Comparison of ENCODE assay signal across 15 cellular contexts in the genomic region with DNA sequence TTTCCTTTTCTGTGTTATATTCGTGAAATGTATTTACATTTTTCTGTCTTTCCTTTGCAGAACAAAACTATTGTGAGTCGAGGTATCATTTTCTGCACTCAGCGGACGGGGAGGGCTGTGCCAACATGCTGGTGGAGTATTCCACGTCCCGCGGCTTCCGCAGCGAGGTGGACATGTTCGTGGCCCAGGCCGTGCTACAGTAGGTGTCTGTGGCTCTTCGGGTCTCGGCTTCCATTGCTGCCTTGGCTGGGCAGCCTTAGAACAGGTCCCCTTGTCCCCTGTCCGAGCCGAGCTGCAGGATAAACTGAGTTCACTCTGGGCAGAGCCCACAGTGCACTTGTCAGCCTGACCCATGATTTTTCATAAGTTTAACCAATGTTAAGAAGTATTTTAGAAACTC. TPM values are rescaled to one million over a fixed set of nuclear protein-coding genes. Genes with fewer than 3 reads are reported as not detected.
DNase-seq lines count a peak whose midpoint lies in the region; ATAC-seq and TF ChIP-seq lines count a peak whose summit lies in the region.
"Had no signal": no experiment of that assay in that cellular context is flagged by ENCODE, and none has a peak within 500 bp of the region (broad histone marks: within the 10 kb centered on the region; RNA-seq: fewer than 3 reads in every experiment).

No MANE protein-coding gene starts in this region.

- ATAC-seq in GM23338: no peak
- no peak for ATAC-seq in activated B cell treated with CpG ODN at 0.5 μM for 24 hours (ENCODE audit: low read depth)
- ATAC-seq in mucosa of descending colon: no peak
- ATAC-seq: GM12878 had no signal

- H4K12ac ChIP-seq in trophoblast cell (ENCODE audit: low read depth, low read length): no peak overlapping the region

- H3K4me1 ChIP-seq in mammary epithelial cell (ENCODE audit: insufficient read depth, low read length) (no peaks in the 10 kb centered on the region), GM23338 (ENCODE audit: insufficient read depth) (no peaks in the 10 kb centered on the region), mucosa of descending colon (ENCODE audit: low read depth) (no peaks in the 10 kb centered on the region), trophoblast cell (ENCODE audit: control insufficient read depth in 1 of 2, insufficient read depth in 2 of 2, low read length in 2 of 2) (peaks cover 5 to 11% of the 10 kb centered on the region in 2 experiments), esophagus squamous epithelium (peaks cover 0 to 13% (median 9%) of the 10 kb centered on the region in 3 donors)
- H3K4me1 ChIP-seq: HAP-1 had no signal

- H2AFZ ChIP-seq in mammary epithelial cell (ENCODE audit: low read depth, low read length): no peak overlapping the region
- no peak overlapping the region for H2AFZ ChIP-seq in GM23338
- H2AFZ ChIP-seq in trophoblast cell (ENCODE audit: insufficient read depth, low read length, poor library complexity): no peak overlapping the region

- H3K9me3 Mint-ChIP-seq in MCF 10A (ENCODE audit: unreplicated experiment): no peaks in the 10 kb centered on the region
- no peaks in the 10 kb centered on the region; the same call in 2 of the 3 replicates for H3K9me3 Mint-ChIP-seq in GM23338
- H3K9me3 Mint-ChIP-seq in activated B cell treated with CpG ODN at 0.5 μM for 24 hours: no peaks in the 10 kb centered on the region
- H3K9me3 Mint-ChIP-seq: CD4-positive, CD25-positive, alpha-beta regulatory T cell had no signal

- H3K36me3 ChIP-seq in mammary epithelial cell (ENCODE audit: insufficient read depth, low read length) (no peaks in the 10 kb centered on the region), GM23338 (ENCODE audit: insufficient read depth) (0 out of 2 replicates have a peak, but pooled peaks cover 6% of the 10 kb centered on the region), mucosa of descending colon (ENCODE audit: low read depth) (peaks cover 12% of the 10 kb centered on the region), trophoblast cell (ENCODE audit: control insufficient read depth in 1 of 2, insufficient read depth in 2 of 2, low read length in 2 of 2) (peaks cover 93 to 95% of the 10 kb centered on the region in 2 experiments), esophagus squamous epithelium (peaks cover 58 to 93% (median 59%) of the 10 kb centered on the region in 3 donors)

- POLR2A ChIA-PET in MCF 10A (lab: Yijun Ruan, JAX) (no interaction called here), activated B cell treated with CpG ODN at 0.5 μM for 24 hours (lab: Charles Lee) (no interaction called here)

- H3K27ac Mint-ChIP-seq in MCF 10A (ENCODE audit: low read depth, unreplicated experiment): peak overlapping the region; percentile 54
- H3K27ac Mint-ChIP-seq in GM23338: 0 out of 2 replicates have a peak overlapping the region, but pooled peaks have one; percentile 40
- H3K27ac Mint-ChIP-seq in activated B cell treated with CpG ODN at 0.5 μM for 24 hours: peak overlapping the region; percentile 18
- H3K27ac Mint-ChIP-seq: CD4-positive, CD25-positive, alpha-beta regulatory T cell had no signal

- H3K4me3 Mint-ChIP-seq in MCF 10A (ENCODE audit: unreplicated experiment): no peak overlapping the region
- H3K4me3 Mint-ChIP-seq in GM23338: no peak overlapping the region
- no peak overlapping the region for H3K4me3 Mint-ChIP-seq in activated B cell treated with CpG ODN at 0.5 μM for 24 hours
- H3K4me3 Mint-ChIP-seq: CD4-positive, CD25-positive, alpha-beta regulatory T cell had no signal

- in situ Hi-C loops in mammary epithelial cell (cut with MboI; ENCODE audit: low sequenced_read_pairs in 2 of 2): no loop called here

- 90% methylated on average over 10 of the region's 15 CpGs for WGBS in mammary epithelial cell (ENCODE audit: low coverage, missing lambda C conversion rate)
- WGBS in trophoblast cell (ENCODE audit: extremely low coverage, insufficient coverage, insufficient read length): no CpG with 5 or more reads among the region's 15 CpGs
- 88 to 96% methylated on average over 15 of the region's 15 CpGs for WGBS in esophagus squamous epithelium, 2 donors

- TF ChIP-seq CTCF in MCF 10A (IDR thresholded peaks at IDR 0.05; ENCODE audit: unreplicated experiment) (no peak), mammary epithelial cell (conservative IDR thresholded peaks at IDR 0.05 in 1 of 2, IDR thresholded peaks at IDR 0.05 in 1 of 2; ENCODE audit: extremely low read depth in 1 of 2, insufficient read depth in 1 of 2, low read depth in 1 of 2, low read length in 2 of 2) (no peak), GM23338 (conservative IDR thresholded peaks at IDR 0.05; ENCODE audit: low read depth in 2 of 2) (no peak), activated B cell treated with CpG ODN at 0.5 μM for 24 hours (IDR thresholded peaks at IDR 0.05) (no peak), mucosa of descending colon (IDR thresholded peaks at IDR 0.05) (no peak), esophagus squamous epithelium (IDR thresholded peaks at IDR 0.05) (no peak)

- H2BK5ac ChIP-seq in trophoblast cell (ENCODE audit: low read depth, low read length, poor library complexity): no peak overlapping the region

- intact Hi-C loops in MCF 10A (cut with micrococcal nuclease): no loop called here
- intact Hi-C loops in mammary epithelial cell (cut with micrococcal nuclease): no loop called here
- intact Hi-C loops in activated B cell treated with CpG ODN at 0.5 μM for 24 hours (cut with micrococcal nuclease): no loop called here
- intact Hi-C loops in mucosa of descending colon (cut with DNase I, micrococcal nuclease): no loop called here
- intact Hi-C loops in esophagus squamous epithelium (cut with DNase I): no loop called here

- H3K27me3 ChIP-seq in mammary epithelial cell (ENCODE audit: insufficient read depth, low read length) (no peaks in the 10 kb centered on the region), GM23338 (ENCODE audit: insufficient read depth) (no peaks in the 10 kb centered on the region), trophoblast cell (ENCODE audit: insufficient read depth, low read length) (no peaks in the 10 kb centered on the region), esophagus squamous epithelium (no peaks in the 10 kb centered on the region)
- H3K27me3 ChIP-seq: BLaER1 treated with 17β-estradiol and CSF1 and Interleukin-3, amounts not matched to agents 10 nM and 100 nM had no signal

- H4K8ac ChIP-seq in trophoblast cell (ENCODE audit: low read depth, low read length): no peak overlapping the region

- H3K27ac ChIP-seq in mammary epithelial cell (ENCODE audit: insufficient read depth, low read depth, low read length) (no peak overlapping the region), GM23338 (ENCODE audit: low read depth) (no peak overlapping the region), trophoblast cell (ENCODE audit: low read depth, low read length) (no peak overlapping the region), esophagus squamous epithelium (no peak overlapping the region)
- H3K27ac ChIP-seq: BLaER1 treated with 17β-estradiol and CSF1 and Interleukin-3, amounts not matched to agents 10 nM and 100 nM had no signal

- H4K20me1 ChIP-seq in mammary epithelial cell (ENCODE audit: insufficient read depth, low read length) (no peaks in the 10 kb centered on the region), GM23338 (replicated peaks; ENCODE audit: insufficient read depth) (no peaks in the 10 kb centered on the region; the same call in 1 of the 2 replicates)

- no peak overlapping the region for H2AK5ac ChIP-seq in trophoblast cell (ENCODE audit: low read length)

- H3K36me3 Mint-ChIP-seq in MCF 10A (ENCODE audit: insufficient read depth, unreplicated experiment) (peaks cover 62% of the 10 kb centered on the region), GM23338 (ENCODE audit: low read depth) (peaks cover 72% of the 10 kb centered on the region), activated B cell treated with CpG ODN at 0.5 μM for 24 hours (ENCODE audit: low read depth) (peaks cover 83% of the 10 kb centered on the region)

- no peaks in the 10 kb centered on the region for H3K79me1 ChIP-seq in trophoblast cell (ENCODE audit: low read length)

- H3K4me1 Mint-ChIP-seq in MCF 10A (ENCODE audit: insufficient read depth, unreplicated experiment) (peaks cover 6% of the 10 kb centered on the region), GM23338 (no peaks in the 10 kb centered on the region), activated B cell treated with CpG ODN at 0.5 μM for 24 hours (no peaks in the 10 kb centered on the region)

- BruUV-seq in MCF 10A (replicated peaks; lab: Mats Ljungman, UMichigan) (no TSS peak), mammary epithelial cell (replicated peaks; lab: Mats Ljungman, UMichigan) (no TSS peak)

- no peak for DNase-seq in MCF 10A (ENCODE audit: unreplicated experiment)
- DNase-seq in mammary epithelial cell: no peak
- no peak for DNase-seq in GM23338 (ENCODE audit: low spot score)
- DNase-seq in activated B cell treated with CpG ODN at 0.5 μM for 24 hours: no peak
- peak in 2 of 3 donors; percentile 19 to 42 for DNase-seq in mucosa of descending colon
- no peak for DNase-seq in trophoblast cell
- no peak for DNase-seq in esophagus squamous epithelium (lab: John Stamatoyannopoulos, UW)
- DNase-seq in Kasumi-1 (lab: John Stamatoyannopoulos, UW): no peak
- DNase-seq: ACHN; CD4-positive, CD25-positive, alpha-beta regulatory T cell; DMS 273 treated with DMSO at 0.1 percent for 48 hours; GOT3 had no signal

- H3K9me3 ChIP-seq in mammary epithelial cell (replicated peaks; ENCODE audit: insufficient read depth, low read length): no peaks in the 10 kb centered on the region
- no peaks in the 10 kb centered on the region for H3K9me3 ChIP-seq in mucosa of descending colon
- no peaks in the 10 kb centered on the region for H3K9me3 ChIP-seq in trophoblast cell (ENCODE audit: insufficient read depth, low read depth, low read length)
- no peaks in the 10 kb centered on the region for H3K9me3 ChIP-seq in esophagus squamous epithelium
- H3K9me3 ChIP-seq: BLaER1 treated with 17β-estradiol and CSF1 and Interleukin-3, amounts not matched to agents 10 nM and 100 nM; HAP-1 had no signal

- no peak overlapping the region for H2BK12ac ChIP-seq in trophoblast cell (ENCODE audit: low read length)

- no peak overlapping the region for H3K23ac ChIP-seq in trophoblast cell (ENCODE audit: low read length)

- H3K27me3 Mint-ChIP-seq in MCF 10A (ENCODE audit: insufficient read depth, unreplicated experiment) (no peaks in the 10 kb centered on the region), GM23338 (ENCODE audit: insufficient read depth, low read depth, poor library complexity) (no peaks in the 10 kb centered on the region), activated B cell treated with CpG ODN at 0.5 μM for 24 hours (no peaks in the 10 kb centered on the region)
- H3K27me3 Mint-ChIP-seq: CD4-positive, CD25-positive, alpha-beta regulatory T cell had no signal

- dilution Hi-C loops in mammary epithelial cell (cut with HindIII; ENCODE audit: low sequenced_read_pairs): loop anchor here (5.0 to 10.0 kb wide), 6 partner anchors 71 to 394 kb away; a partner anchor contains a TSS

- H3K4me3 ChIP-seq in mammary epithelial cell (replicated peaks in 1 of 3; ENCODE audit: insufficient read depth in 1 of 3, low read depth in 2 of 3, low read length in 3 of 3) (no peak overlapping the region), GM23338 (no peak overlapping the region), mucosa of descending colon (no peak overlapping the region), trophoblast cell (ENCODE audit: low read depth, low read length) (no peak overlapping the region), esophagus squamous epithelium (no peak overlapping the region)
- H3K4me3 ChIP-seq: BLaER1 treated with 17β-estradiol and CSF1 and Interleukin-3, amounts not matched to agents 10 nM and 100 nM; GM12878; HAP-1 had no signal

- TF ChIP-seq POLR2A in esophagus squamous epithelium (IDR thresholded peaks at IDR 0.05): no peak

- no peak overlapping the region for H3K4ac ChIP-seq in trophoblast cell (ENCODE audit: low read depth, low read length)

- no peaks in the 10 kb centered on the region for H3K9me2 ChIP-seq in GM23338 (ENCODE audit: insufficient read depth)

- H3K9ac ChIP-seq in mammary epithelial cell (ENCODE audit: insufficient read depth, low read length) (no peak overlapping the region), trophoblast cell (ENCODE audit: low read length) (no peak overlapping the region)
- H3K9ac ChIP-seq: BLaER1 treated with 17β-estradiol and CSF1 and Interleukin-3, amounts not matched to agents 10 nM and 100 nM had no signal

- H3K79me2 ChIP-seq in mammary epithelial cell (ENCODE audit: insufficient read depth, low read length) (peaks cover 33% of the 10 kb centered on the region), GM23338 (replicated peaks; ENCODE audit: insufficient read depth) (peaks cover 35% of the 10 kb centered on the region), trophoblast cell (ENCODE audit: control insufficient read depth, insufficient read depth, low read length, poor library complexity) (peaks cover 3% of the 10 kb centered on the region)

- H3K4me2 ChIP-seq in mammary epithelial cell (ENCODE audit: insufficient read depth, low read depth, low read length) (no peak overlapping the region), GM23338 (no peak overlapping the region), trophoblast cell (ENCODE audit: low read length) (no peak overlapping the region)
- H3K4me2 ChIP-seq: BLaER1 treated with 17β-estradiol and CSF1 and Interleukin-3, amounts not matched to agents 10 nM and 100 nM had no signal

- CTCF ChIA-PET in MCF 10A (lab: Yijun Ruan, JAX) (no interaction called here), mammary epithelial cell (lab: Charles Lee; ENCODE audit: low non-redundant PET) (no interaction called here), activated B cell treated with CpG ODN at 0.5 μM for 24 hours (lab: Charles Lee) (no interaction called here)

- H4K91ac ChIP-seq in trophoblast cell (ENCODE audit: low read depth, low read length): no peak overlapping the region

- H2BK120ac ChIP-seq in trophoblast cell (ENCODE audit: insufficient read depth, low read length, poor library complexity): no peak overlapping the region

- H3F3A ChIP-seq in GM23338 (replicated peaks; ENCODE audit: low read depth): no peaks in the 10 kb centered on the region

- H3K14ac ChIP-seq in trophoblast cell (ENCODE audit: low read length): no peak overlapping the region

- no peak overlapping the region for H3K18ac ChIP-seq in trophoblast cell (ENCODE audit: low read length)

RNA-seq across cellular contexts. Expression of a gene that starts 14.5 kb away (rescaled TPM):
- total RNA-seq in MCF 10A (2022): 32.6 and 43.9 TPM in 2 replicates
- 10 to 100 TPM; 26.0 to 40.8 TPM for total RNA-seq in mammary epithelial cell
- polyA plus RNA-seq in mammary epithelial cell: 28.5 TPM
- polyA minus RNA-seq in mammary epithelial cell: 24.8 TPM
- 55.0 and 79.1 TPM in 2 replicates for total RNA-seq in GM23338 (2014; rRNA removed; shearing (Covaris generic))
- polyA plus RNA-seq in GM23338 (2016; fragmentation: Nextera tagmentation; extraction: Ambion mirVana): 48.0 and 54.5 TPM in 2 replicates
- 40.5 and 41.4 TPM in 2 replicates for total RNA-seq in activated B cell treated with CpG ODN at 0.5 μM for 24 hours
- 10 to 100 TPM; 36.9 to 48.8 (median 48.2) TPM for total RNA-seq in mucosa of descending colon
- 81.6 and 84.3 TPM in 2 replicates for polyA plus RNA-seq in trophoblast cell (2013)
- total RNA-seq in esophagus squamous epithelium: 10 to 100 TPM; 22.3 to 29.6 (median 27.8) TPM

RNA-seq across cellular contexts. Expression of a gene that starts 58.6 kb away (rescaled TPM):
- total RNA-seq in MCF 10A (2022): 126 and 132 TPM in 2 replicates
- 100 to 1,000 TPM; 135 to 191 TPM for total RNA-seq in mammary epithelial cell
- polyA plus RNA-seq in mammary epithelial cell: 176 TPM
- 160 TPM for polyA minus RNA-seq in mammary epithelial cell
- 143 and 145 TPM in 2 replicates for total RNA-seq in GM23338 (2014; rRNA removed; shearing (Covaris generic))
- 57.9 and 63.3 TPM in 2 replicates for polyA plus RNA-seq in GM23338 (2016; fragmentation: Nextera tagmentation; extraction: Ambion mirVana)
- 101 and 119 TPM in 2 replicates for total RNA-seq in activated B cell treated with CpG ODN at 0.5 μM for 24 hours
- 100 to 1,000 TPM; 151 to 179 (median 164) TPM for total RNA-seq in mucosa of descending colon
- 85.9 and 88.3 TPM in 2 replicates for polyA plus RNA-seq in trophoblast cell (2013)
- 100 to 1,000 TPM in 3 of 4 donors, 10 to 100 TPM in 1; 78.0 to 113 (median 105) TPM for total RNA-seq in esophagus squamous epithelium

Comparison
In these comparisons a context has a peak if more than half of its experiments do, and no peak if none do; other contexts are left out.
1. DNase-seq: peak in mucosa of descending colon (2 of 3); none in MCF 10A (single experiment), mammary epithelial cell (single experiment), GM23338 (single experiment), activated B cell treated with CpG ODN at 0.5 μM for 24 hours (single experiment), trophoblast cell (0 of 2), esophagus squamous epithelium (single experiment) and Kasumi-1 (0 of 2).
2. Peak in every context shown above with its lines, with median percentiles within 50 percentile points of each other: H3K27ac Mint-ChIP-seq.